Comparison of ENCODE assay signal across 8 cellular contexts in genomic region chr19:11887247-11887617, GRCh38. TPM values are rescaled to one million over a fixed set of nuclear protein-coding genes. Genes with fewer than 3 reads are reported as not detected.
DNase-seq lines count a peak whose midpoint lies in the region; FAIRE-seq and TF ChIP-seq lines count a peak whose summit lies in the region.

No MANE protein-coding gene starts in this region.

- no peaks in the 10 kb centered on the region for H3K36me3 ChIP-seq in GM06990 (ENCODE audit: control insufficient read depth, insufficient read depth, low read length)
- H3K36me3 ChIP-seq in SK-N-SH (replicated peaks in 1 of 2; ENCODE audit: control insufficient read depth in 1 of 2, insufficient read depth in 2 of 2, low read length in 1 of 2): no peaks in the 10 kb centered on the region
- no peaks in the 10 kb centered on the region for H3K36me3 ChIP-seq in prostate gland

- no peak for FAIRE-seq in GM19239 (lab: Jason Lieb, UNC)

- H3K79me2 ChIP-seq in SK-N-SH (ENCODE audit: insufficient read depth): no peaks in the 10 kb centered on the region

- H3K4me3 ChIP-seq in GM06990 (replicated peaks; ENCODE audit: low read depth, low read length) (peak overlapping the region; percentile 79), SK-N-SH (ENCODE audit: low read depth in 2 of 2, low read length in 1 of 2) (peak overlapping the region; percentile 70 to 77; a peak in 3 of 4 replicates), prostate gland (peak overlapping the region; percentile 57 to 75)

- DNase-seq in GM06990 (ENCODE audit: extremely low read depth, insufficient read length) (no peak), SK-N-SH (no peak), globus pallidus (ENCODE audit: low spot score) (peak; percentile 1), prostate gland (ENCODE audit: low spot score) (no peak), NCI-H2081 treated with DMSO at 0.1 percent for 48 hours (lab: John Stamatoyannopoulos, UW) (no peak), GDM1 (lab: John Stamatoyannopoulos, UW) (no peak), GM19239 (ENCODE audit: insufficient read length, low spot score) (no peak), hippocampal formation (lab: John Stamatoyannopoulos, UW) (no peak)

- H3K9ac ChIP-seq in SK-N-SH: no peak overlapping the region

- no peaks in the 10 kb centered on the region for H4K20me1 ChIP-seq in SK-N-SH (ENCODE audit: insufficient read depth)

- TF ChIP-seq CTCF in GM06990 (IDR thresholded peaks at IDR 0.05; ENCODE audit: insufficient read depth, low read length, poor library complexity, severe bottlenecking) (no peak), SK-N-SH (IDR thresholded peaks at IDR 0.05) (no peak), prostate gland (IDR thresholded peaks at IDR 0.05) (no peak)

- no peaks in the 10 kb centered on the region for H3K9me3 ChIP-seq in SK-N-SH
- no peaks in the 10 kb centered on the region for H3K9me3 ChIP-seq in prostate gland

- H3K27ac ChIP-seq in SK-N-SH (ENCODE audit: low read depth in 2 of 2, low read length in 1 of 2) (peak overlapping the region in 1 of 2 experiments; percentile 89; a peak in 2 of 4 replicates), prostate gland (peak overlapping the region; percentile 92 to 96)

- no peaks in the 10 kb centered on the region for H3K9me2 ChIP-seq in SK-N-SH

- 55% methylated on average over 7 of the region's 7 CpGs for WGBS in SK-N-SH (ENCODE audit: low lambda C conversion rate)
- WGBS in prostate gland: 24% methylated on average over 7 of the region's 7 CpGs

- H3K27me3 ChIP-seq in GM06990 (replicated peaks; ENCODE audit: control insufficient read depth, insufficient read depth, low read length) (no peaks in the 10 kb centered on the region), SK-N-SH (ENCODE audit: insufficient read depth) (no peaks in the 10 kb centered on the region), prostate gland (replicated peaks; ENCODE audit: insufficient read depth) (no peaks in the 10 kb centered on the region)

- no peak for TF ChIP-seq RAD21 in SK-N-SH (IDR thresholded peaks at IDR 0.05; ENCODE audit: low read length)

- POLR2A ChIA-PET in SK-N-SH (lab: Yijun Ruan, JAX): interaction anchor here (0.6 kb wide), 1 partner anchor 177 kb away, joined by 3 read pairs; the partner anchor contains the start of gene ZNF844

- intact Hi-C loops in prostate gland (cut with DNase I): loop anchor here (2.0 to 10.0 kb wide), 2 partner anchors 102 to 178 kb away; partner anchors contain the start of gene ZNF844

- peak overlapping the region; percentile 83 for H3K4me2 ChIP-seq in SK-N-SH

- TF ChIP-seq POLR2A in prostate gland (IDR thresholded peaks at IDR 0.05): no peak

- no peaks in the 10 kb centered on the region for H3F3A ChIP-seq in SK-N-SH (replicated peaks; ENCODE audit: insufficient read depth)

- peak overlapping the region; percentile 96; the same call in 1 of the 2 replicates for H2AFZ ChIP-seq in SK-N-SH (ENCODE audit: low read depth)

- no peak for TF ChIP-seq EP300 in SK-N-SH (IDR thresholded peaks at IDR 0.05; ENCODE audit: borderline replicate concordance in 1 of 2, low read depth in 1 of 2, low read length in 1 of 2)

- CTCF ChIA-PET in SK-N-SH (lab: Yijun Ruan, JAX): interaction anchor here (1.1 to 2.5 kb wide), 4 partner anchors 36 to 173 kb away, joined by 3 to 15 read pairs (median 5); partner anchors contain the start of gene ZNF491

- peaks cover 0 to 3% of the 10 kb centered on the region in 2 experiments; a peak in 1 of 4 replicates for H3K4me1 ChIP-seq in SK-N-SH (ENCODE audit: control insufficient read depth in 1 of 2, insufficient read depth in 2 of 2, low read depth in 1 of 2, low read length in 1 of 2)
- H3K4me1 ChIP-seq in prostate gland (replicated peaks): no peaks in the 10 kb centered on the region

TF ChIP-seq in SK-N-SH, 30 proteins besides CTCF, POLR2A, EP300 and RAD21:
- no peak for TF ChIP-seq TAF1 (IDR thresholded peaks at IDR 0.05; ENCODE audit: borderline replicate concordance, low read depth, low read length)
- TF ChIP-seq SIN3A (IDR thresholded peaks at IDR 0.05; ENCODE audit: borderline replicate concordance, low read depth, low read length): no peak
- TF ChIP-seq CHD2 (IDR thresholded peaks at IDR 0.05; ENCODE audit: low read length, partially characterized antibody): no peak
- no peak for TF ChIP-seq PBX3 (IDR thresholded peaks at IDR 0.05)
- no peak for TF ChIP-seq GATA2 (CRISPR knock-in tag; IDR thresholded peaks at IDR 0.05)
- TF ChIP-seq RXRA (IDR thresholded peaks at IDR 0.05; ENCODE audit: borderline replicate concordance, low read depth): no peak
- TF ChIP-seq GABPA (IDR thresholded peaks at IDR 0.05; ENCODE audit: low read depth): no peak
- TF ChIP-seq FOSL2 (IDR thresholded peaks at IDR 0.05; ENCODE audit: borderline replicate concordance, low read depth): no peak
- TF ChIP-seq REST (IDR thresholded peaks at IDR 0.05; ENCODE audit: low read depth, low read length): no peak
- no peak for TF ChIP-seq MAX (IDR thresholded peaks at IDR 0.05; ENCODE audit: low read depth)
- TF ChIP-seq MXI1 (IDR thresholded peaks at IDR 0.05; ENCODE audit: low read depth, low read length): no peak
- no peak for TF ChIP-seq ELF1 (IDR thresholded peaks at IDR 0.05)
- no peak for TF ChIP-seq FOXJ3 (CRISPR knock-in tag; IDR thresholded peaks at IDR 0.05)
- TF ChIP-seq NRF1 (IDR thresholded peaks at IDR 0.05; ENCODE audit: low read depth, low read length): no peak
- no peak for TF ChIP-seq TEAD4 (IDR thresholded peaks at IDR 0.05; ENCODE audit: borderline replicate concordance, insufficient read depth)
- TF ChIP-seq RCOR1 (IDR thresholded peaks at IDR 0.05; ENCODE audit: low read length): no peak
TF ChIP-seq in SK-N-SH: peak in this region for 0.

RNA-seq across cellular contexts. Expression of gene ZNF69, which starts 0.3 kb away (rescaled TPM):
- polyA plus RNA-seq in SK-N-SH (2012; rRNA removed): 0.58 and 0.65 TPM in 2 replicates
- polyA plus RNA-seq in SK-N-SH (2012; cell fraction: cytosol; rRNA removed): 0.72 and 0.77 TPM in 2 replicates
- 1.3 and 1.6 TPM in 2 replicates for polyA plus RNA-seq in SK-N-SH (2012; cell fraction: nucleus; rRNA removed)
- total RNA-seq in prostate gland: 10 to 100 TPM; 14.4 to 28.1 TPM

RNA-seq across cellular contexts. Expression of gene ZNF700, which starts 37.7 kb away (rescaled TPM):
- 3.5 and 4.4 TPM in 2 replicates for polyA plus RNA-seq in SK-N-SH (2012; rRNA removed)
- polyA plus RNA-seq in SK-N-SH (2012; cell fraction: cytosol; rRNA removed): 2.7 and 3.0 TPM in 2 replicates
- polyA plus RNA-seq in SK-N-SH (2012; cell fraction: nucleus; rRNA removed): 17.6 and 24.2 TPM in 2 replicates
- total RNA-seq in prostate gland: 10 to 100 TPM; 16.8 to 18.0 TPM

RNA-seq across cellular contexts. Expression of gene ZNF439, which starts 38.7 kb away (rescaled TPM):
- polyA plus RNA-seq in SK-N-SH (2012; rRNA removed): 1.7 and 2.1 TPM in 2 replicates
- polyA plus RNA-seq in SK-N-SH (2012; cell fraction: cytosol; rRNA removed): 1.6 and 1.7 TPM in 2 replicates
- 5.2 and 7.9 TPM in 2 replicates for polyA plus RNA-seq in SK-N-SH (2012; cell fraction: nucleus; rRNA removed)
- total RNA-seq in prostate gland: 10 to 100 TPM in 1 of 2 donors, 1 to 10 TPM in 1; 8.5 to 16.1 TPM
